ENCODE assay signal across 8 cellular contexts in genomic region chr5:127206320-127207113, GRCh38.
DNase-seq lines count a peak whose midpoint lies in the region; ATAC-seq and TF ChIP-seq lines count a peak whose summit lies in the region.

No MANE protein-coding gene starts in this region.

- DNase-seq in EH (ENCODE audit: low read depth) (peak; percentile 75), NCI-H345 (lab: John Stamatoyannopoulos, UW) (peak; percentile 77), dedifferentiated amniotic fluid mesenchymal stem cell (ENCODE audit: extremely low spot score) (peak; percentile 72), non-pigmented ciliary epithelial cell (ENCODE audit: low read depth) (peak; percentile 83), glutamatergic neuron (no peak), SIG-M5 treated with dmso at 0.1 percent for 504 hours (lab: John Stamatoyannopoulos, UW; ENCODE audit: unreplicated experiment) (no peak)
- no peak for DNase-seq in activated CD8-positive, alpha-beta memory T cell treated with anti-CD3 and anti-CD28 coated beads for 24 hours

- ATAC-seq in GM21423 (IDR thresholded peaks at IDR 0.05; ENCODE audit: unreplicated experiment), result no peak

- no peak overlapping the region for H3K4me3 Mint-ChIP-seq in glutamatergic neuron (ENCODE audit: unreplicated experiment)

- no peak for TF ChIP-seq CTCF in glutamatergic neuron (IDR thresholded peaks at IDR 0.05; ENCODE audit: partially characterized antibody, unreplicated experiment)

- H3K4me1 Mint-ChIP-seq in glutamatergic neuron (ENCODE audit: low read depth, unreplicated experiment), result peaks cover 4% of the 10 kb centered on the region

- H3K27ac Mint-ChIP-seq in glutamatergic neuron (ENCODE audit: unreplicated experiment), result no peak overlapping the region

- H3K27me3 Mint-ChIP-seq in glutamatergic neuron (ENCODE audit: unreplicated experiment), result peaks cover 2% of the 10 kb centered on the region

- H3K9me3 Mint-ChIP-seq in glutamatergic neuron (ENCODE audit: unreplicated experiment), result no peaks in the 10 kb centered on the region

- H3K36me3 Mint-ChIP-seq in glutamatergic neuron (ENCODE audit: unreplicated experiment), result no peaks in the 10 kb centered on the region

Comparison
In these comparisons a context has a peak if more than half of its experiments do, and no peak if none do; other contexts are left out.
1. DNase-seq: peak in EH (single experiment), NCI-H345 (single experiment), dedifferentiated amniotic fluid mesenchymal stem cell (single experiment) and non-pigmented ciliary epithelial cell (single experiment); none in activated CD8-positive, alpha-beta memory T cell treated with anti-CD3 and anti-CD28 coated beads for 24 hours (single experiment), glutamatergic neuron (single experiment) and SIG-M5 treated with dmso at 0.1 percent for 504 hours (single experiment).